Comparison of ENCODE assay signal across 17 cellular contexts in the genomic region with DNA sequence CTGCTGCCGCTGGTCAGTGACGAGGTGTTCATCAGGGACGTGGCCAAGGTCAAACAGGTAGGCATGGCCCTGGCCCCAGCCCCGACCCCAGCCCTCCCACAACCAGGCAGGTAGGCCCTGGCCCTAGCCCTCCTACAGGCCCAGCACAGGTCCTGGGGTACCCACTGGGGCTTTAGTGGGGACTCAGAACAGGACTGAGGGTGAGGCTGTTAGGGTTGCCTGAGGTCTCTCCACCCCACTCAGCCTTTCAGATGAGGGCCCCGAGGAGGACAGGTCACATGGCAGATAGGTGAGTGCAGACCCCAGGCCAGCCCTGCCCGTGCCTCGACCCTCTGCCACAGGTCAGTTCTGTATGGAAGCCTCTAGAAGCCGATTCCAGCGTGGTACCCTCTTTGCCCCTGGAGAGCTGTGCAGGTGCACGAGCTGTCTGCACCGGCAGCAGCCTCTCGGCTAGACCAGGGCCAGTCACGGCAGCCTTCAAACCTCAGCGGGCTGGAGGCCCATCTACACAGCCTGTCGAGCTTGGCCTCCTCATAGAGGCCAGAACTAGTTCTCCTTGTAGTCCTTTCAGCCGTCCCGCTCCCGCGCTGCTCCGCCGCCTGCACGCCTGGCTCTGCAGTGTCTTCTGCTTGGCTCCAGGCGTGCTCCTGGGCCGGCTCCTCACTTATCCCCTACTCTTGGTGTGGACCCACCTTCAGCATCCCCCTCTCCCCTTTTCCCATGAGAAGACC. TPM values are rescaled to one million over a fixed set of nuclear protein-coding genes. Genes with fewer than 3 reads are reported as not detected.
DNase-seq lines count a peak whose midpoint lies in the region; ATAC-seq and TF ChIP-seq lines count a peak whose summit lies in the region.
"Had no signal": no experiment of that assay in that cellular context is flagged by ENCODE, and none has a peak within 500 bp of the region (broad histone marks: within the 10 kb centered on the region; RNA-seq: fewer than 3 reads in every experiment).

No MANE protein-coding gene starts in this region.

- H3K27ac ChIP-seq in lower lobe of right lung, result no peak overlapping the region
- H3K27ac ChIP-seq in transverse colon, result peak overlapping the region in 1 of 4 donors; percentile 43
- H3K27ac ChIP-seq: cardiac muscle cell had no signal

- no peak for TF ChIP-seq CTCF in chondrocyte (IDR thresholded peaks at IDR 0.05)
- no peak for TF ChIP-seq CTCF in lower lobe of right lung (IDR thresholded peaks at IDR 0.05)
- TF ChIP-seq CTCF in transverse colon (IDR thresholded peaks at IDR 0.05), result no peak

- peaks cover 26% of the 10 kb centered on the region for H3K36me3 Mint-ChIP-seq in activated naive CD4-positive, alpha-beta T cell treated with anti-CD3 and anti-CD28 coated beads, Interleukin-2, amount 10 ng/mL, durations not matched to agents 7 days and 5 days
- H3K36me3 Mint-ChIP-seq in chondrocyte (ENCODE audit: low read depth), result peaks cover 35% of the 10 kb centered on the region

- no peaks in the 10 kb centered on the region for H3K9me3 ChIP-seq in lower lobe of right lung
- H3K9me3 ChIP-seq in transverse colon, result no peaks in the 10 kb centered on the region
- H3K9me3 ChIP-seq: Caco-2, MG63 had no signal

- peak; percentile 21 for DNase-seq in activated naive CD4-positive, alpha-beta T cell treated with anti-CD3 and anti-CD28 coated beads, Interleukin-2, amount 10 ng/mL, durations not matched to agents 7 days and 5 days
- DNase-seq in activated naive CD4-positive, alpha-beta T cell (lab: John Stamatoyannopoulos, UW), result no peak
- DNase-seq in chondrocyte (ENCODE audit: low spot score) (peak; percentile 88), lower lobe of right lung (peak; percentile 44), transverse colon (peak; percentile 7), T-helper 9 cell (no peak)
- no peak for DNase-seq in stimulated activated naive CD4-positive, alpha-beta T cell (lab: John Stamatoyannopoulos, UW)
- DNase-seq: ACHN; MG63; naive B cell; NCI-H2081 treated with DMSO at 0.1 percent for 48 hours; NCI-H748 treated with DMSO at 0.1 percent for 48 hours; stimulated activated CD4-positive, alpha-beta T cell treated with anti-CD3 and anti-CD28 coated beads, Interleukin-4, amount 100 ng/mL, for 1 hour had no signal

- no peak overlapping the region for H3K4me3 ChIP-seq in lower lobe of right lung
- no peak overlapping the region for H3K4me3 ChIP-seq in transverse colon
- H3K4me3 ChIP-seq: cardiac muscle cell, MG63 had no signal

- peak overlapping the region; percentile 42 for H3K27ac Mint-ChIP-seq in activated naive CD4-positive, alpha-beta T cell treated with anti-CD3 and anti-CD28 coated beads, Interleukin-2, amount 10 ng/mL, durations not matched to agents 7 days and 5 days
- H3K27ac Mint-ChIP-seq in chondrocyte (ENCODE audit: unreplicated experiment), result no peak overlapping the region

- TF ChIP-seq EP300 in transverse colon (IDR thresholded peaks at IDR 0.05; ENCODE audit: low read depth), result no peak

- CTCF ChIA-PET in activated naive CD4-positive, alpha-beta T cell treated with anti-CD3 and anti-CD28 coated beads, Interleukin-2, amount 10 ng/mL, durations not matched to agents 7 days and 5 days (lab: Charles Lee), result no interaction called here

- peaks cover 13% of the 10 kb centered on the region for H3K4me1 Mint-ChIP-seq in activated naive CD4-positive, alpha-beta T cell treated with anti-CD3 and anti-CD28 coated beads, Interleukin-2, amount 10 ng/mL, durations not matched to agents 7 days and 5 days
- no peaks in the 10 kb centered on the region for H3K4me1 Mint-ChIP-seq in chondrocyte (ENCODE audit: low read depth)

- intact Hi-C loops in lower lobe of right lung (cut with DNase I), result no loop called here
- intact Hi-C loops in transverse colon (cut with DNase I; ENCODE audit: low total_unique reads), result no loop called here

- ATAC-seq in lower lobe of right lung, result peak in 1 of 2 donors; percentile 2
- no peak for ATAC-seq in HG03095 (IDR thresholded peaks at IDR 0.05; ENCODE audit: unreplicated experiment)

- no peaks in the 10 kb centered on the region for H3K27me3 Mint-ChIP-seq in activated naive CD4-positive, alpha-beta T cell treated with anti-CD3 and anti-CD28 coated beads, Interleukin-2, amount 10 ng/mL, durations not matched to agents 7 days and 5 days
- H3K27me3 Mint-ChIP-seq in chondrocyte (ENCODE audit: low read depth), result no peaks in the 10 kb centered on the region
- H3K27me3 Mint-ChIP-seq: naive B cell had no signal

- no peak for TF ChIP-seq POLR2A in transverse colon (IDR thresholded peaks at IDR 0.05)

- no peak overlapping the region for H3K4me3 Mint-ChIP-seq in activated naive CD4-positive, alpha-beta T cell treated with anti-CD3 and anti-CD28 coated beads, Interleukin-2, amount 10 ng/mL, durations not matched to agents 7 days and 5 days
- no peak overlapping the region for H3K4me3 Mint-ChIP-seq in chondrocyte (ENCODE audit: unreplicated experiment)
- H3K4me3 Mint-ChIP-seq: T-helper 1 cell treated with Interleukin-12 subunit alpha and Interleukin-12 subunit beta and Interleukin-4 antibody, amounts not matched to agents 30 μg/mL and 1 μg/mL, for 36 hours had no signal

- no peaks in the 10 kb centered on the region for H3K9me3 Mint-ChIP-seq in activated naive CD4-positive, alpha-beta T cell treated with anti-CD3 and anti-CD28 coated beads, Interleukin-2, amount 10 ng/mL, durations not matched to agents 7 days and 5 days
- H3K9me3 Mint-ChIP-seq in chondrocyte (ENCODE audit: low read depth), result no peaks in the 10 kb centered on the region
- H3K9me3 Mint-ChIP-seq: naive B cell; T-helper 1 cell treated with Interleukin-12 subunit alpha and Interleukin-12 subunit beta and Interleukin-4 antibody, amounts not matched to agents 30 μg/mL and 1 μg/mL, for 36 hours had no signal

- H3K36me3 ChIP-seq in lower lobe of right lung (peaks cover 100% of the 10 kb centered on the region), transverse colon (peaks cover 0 to 70% (median 22%) of the 10 kb centered on the region in 4 donors)

- H3K27me3 ChIP-seq in lower lobe of right lung (ENCODE audit: low read depth) (no peaks in the 10 kb centered on the region), transverse colon (no peaks in the 10 kb centered on the region)
- H3K27me3 ChIP-seq: cardiac muscle cell, MG63 had no signal

- in situ Hi-C loops in transverse colon (cut with MboI; ENCODE audit: low pct_ligation_motif_present in 1 of 4, low pct_unique_long_range_greater_than_20kb in 1 of 4, low sequenced_read_pairs in 3 of 4), result loop anchor here in 1 of 4 donors (25.0 kb wide), 1 partner anchor 96 kb away; a partner anchor contains a TSS

- 94 to 100% methylated on average over 7 to 19 of the region's 24 CpGs for WGBS in transverse colon (ENCODE audit: low coverage in 1 of 2), 2 donors

- H3K4me1 ChIP-seq in lower lobe of right lung (no peaks in the 10 kb centered on the region), transverse colon (peaks cover 0 to 3% (median 0%) of the 10 kb centered on the region in 4 donors)
- H3K4me1 ChIP-seq: Caco-2 had no signal

RNA-seq across cellular contexts. Expression of a gene that starts 35.5 kb away (rescaled TPM):
- total RNA-seq in chondrocyte (130 to 171 TPM (median 170 TPM) in 3 replicates), lower lobe of right lung (57.5 TPM), transverse colon (100 to 1,000 TPM; 195 to 554 (median 359) TPM)

Comparison
In these comparisons a context has a peak if more than half of its experiments do, and no peak if none do; other contexts are left out.
1. DNase-seq: peak in activated naive CD4-positive, alpha-beta T cell treated with anti-CD3 and anti-CD28 coated beads, Interleukin-2, amount 10 ng/mL, durations not matched to agents 7 days and 5 days (single experiment), chondrocyte (single experiment), lower lobe of right lung (single experiment) and transverse colon (single experiment); none in activated naive CD4-positive, alpha-beta T cell (0 of 4), T-helper 9 cell (single experiment) and stimulated activated naive CD4-positive, alpha-beta T cell (0 of 6).